9 cellular contexts compared by ENCODE assay signal in genomic region chr3:167380004-167380689, GRCh38. TPM values are rescaled to one million over a fixed set of nuclear protein-coding genes. Genes with fewer than 3 reads are reported as not detected.
A peak's percentile ranks its signal among the peaks of the same experiment; 100 is the strongest.
DNase-seq lines count a peak whose midpoint lies in the region; ATAC-seq, FAIRE-seq and TF ChIP-seq lines count a peak whose summit lies in the region.
"Had no signal": no experiment of that assay in that cellular context is flagged by ENCODE, and none has a peak within 500 bp of the region (broad histone marks: within the 10 kb centered on the region; RNA-seq: fewer than 3 reads in every experiment).

ZBBX (minus strand) TSS chr3:167380297; CDS start chr3:167372901, 7,396 bp downstream.

- no peak for TF ChIP-seq EP300 in HepG2 (IDR thresholded peaks at IDR 0.05; ENCODE audit: low read depth in 2 of 2, low read length in 2 of 2)
- no peak for TF ChIP-seq EP300 in HepG2 (CRISPR knock-in tag; IDR thresholded peaks at IDR 0.05; ENCODE audit: borderline replicate concordance)

- CTCF ChIA-PET in HepG2 (lab: Yijun Ruan, JAX; ENCODE audit: low intra/inter-chr PET ratio, low total read pairs), result interaction anchor here (1.1 to 1.5 kb wide), 3 partner anchors 113 to 502 kb away, joined by 3 to 10 read pairs (median 6); no protein-coding TSS in a partner anchor

- H3K4me2 ChIP-seq in HepG2 (ENCODE audit: low read depth, low read length), result peak within 1 kb of the TSS; percentile 50

- H3K27ac ChIP-seq in HepG2 (ENCODE audit: extremely low read length, insufficient read depth, low read length), result no peak within 1 kb of the TSS

- no peaks in the 10 kb centered on the region for H3K36me3 ChIP-seq in HepG2 (replicated peaks in 1 of 2; ENCODE audit: control insufficient read depth in 1 of 2, insufficient read depth in 2 of 2, low read length in 2 of 2)

- WGBS in HepG2 (ENCODE audit: low lambda C conversion rate), result 7% methylated on average over 11 of the region's 28 CpGs

- H3K27me3 Mint-ChIP-seq in dendritic cell treated with granulocyte-macrophage colony-stimulating factor and Interleukin-4, amounts not matched to agents 40 ng/mL and 50 ng/mL, for 4 days, result peaks cover 10% of the 10 kb centered on the region

- FAIRE-seq in HepG2 (lab: Jason Lieb, UNC), result peak; percentile 48

- peak; percentile 91 for TF ChIP-seq CTCF in HepG2 (CRISPR knock-in tag; IDR thresholded peaks at IDR 0.05)

- no peak within 1 kb of the TSS for H3K9ac ChIP-seq in HepG2 (ENCODE audit: insufficient read depth, low read depth, low read length)

- no peaks in the 10 kb centered on the region for H4K20me1 ChIP-seq in HepG2 (ENCODE audit: insufficient read depth, low read length)

- peaks cover 12% of the 10 kb centered on the region for H3K4me1 ChIP-seq in HepG2 (ENCODE audit: insufficient read depth, low read length)

- TF ChIP-seq RAD21 in HepG2 (CRISPR knock-in tag; IDR thresholded peaks at IDR 0.05), result peak; percentile 64

- H3K36me3 Mint-ChIP-seq in dendritic cell treated with granulocyte-macrophage colony-stimulating factor and Interleukin-4, amounts not matched to agents 40 ng/mL and 50 ng/mL, for 4 days (ENCODE audit: low read depth), result no peaks in the 10 kb centered on the region

- POLR2A ChIA-PET in HepG2 (lab: Yijun Ruan, JAX), result no interaction called here

- no TSS peak for BruUV-seq in HepG2 (replicated peaks; lab: Mats Ljungman, UMichigan)

- H3K4me3 Mint-ChIP-seq in dendritic cell treated with granulocyte-macrophage colony-stimulating factor and Interleukin-4, amounts not matched to agents 40 ng/mL and 50 ng/mL, for 4 days, result peak within 1 kb of the TSS; percentile 78

- peak within 1 kb of the TSS in 1 of 3 experiments; percentile 55; a peak in 1 of 6 replicates for H3K4me3 ChIP-seq in HepG2 (replicated peaks in 1 of 3; ENCODE audit: insufficient read depth in 1 of 3, low read depth in 2 of 3, low read length in 3 of 3)

- TF ChIP-seq POLR2A in HepG2 (IDR thresholded peaks at IDR 0.05; ENCODE audit: insufficient read depth in 1 of 2, low read depth in 2 of 2, low read length in 2 of 2), result no peak

- in situ Hi-C loops in HepG2 (cut with HindIII; ENCODE audit: extremely low pct_ligation_motif_present, low pct_unique_long_range_greater_than_20kb), result no loop called here

- H3K4me1 Mint-ChIP-seq in dendritic cell treated with granulocyte-macrophage colony-stimulating factor and Interleukin-4, amounts not matched to agents 40 ng/mL and 50 ng/mL, for 4 days (ENCODE audit: low read depth), result peaks cover 11% of the 10 kb centered on the region

- intact Hi-C loops in dendritic cell treated with granulocyte-macrophage colony-stimulating factor and Interleukin-4, amounts not matched to agents 40 ng/mL and 50 ng/mL, for 4 days (cut with micrococcal nuclease), result loop anchor here (1.0 to 10.0 kb wide), 3 partner anchors 304 to 505 kb away; partner anchors contain the start of genes PDCD10 and SERPINI1
- intact Hi-C loops in HepG2 (cut with micrococcal nuclease; ENCODE audit: unreplicated experiment), result loop anchor here (1.0 kb wide), 3 partner anchors 304 to 502 kb away; no protein-coding TSS in a partner anchor

- no peaks in the 10 kb centered on the region for H3K27me3 ChIP-seq in HepG2 (ENCODE audit: control insufficient read depth in 1 of 2, insufficient read depth in 2 of 2, low read length in 2 of 2)

- H2AFZ ChIP-seq in HepG2 (ENCODE audit: low read length), result no peak within 1 kb of the TSS

- H3K9me3 Mint-ChIP-seq in dendritic cell treated with granulocyte-macrophage colony-stimulating factor and Interleukin-4, amounts not matched to agents 40 ng/mL and 50 ng/mL, for 4 days, result no peaks in the 10 kb centered on the region

- DNase-seq in Ammon's horn (ENCODE audit: low spot score), result peak; percentile 91
- peak; percentile 93 to 97 for DNase-seq in NCI-H524 (lab: John Stamatoyannopoulos, UW)
- peak; percentile 88 for DNase-seq in activated CD4-positive, alpha-beta T cell treated with anti-CD3 and anti-CD28 coated beads for 48 hours
- peak; percentile 70 for DNase-seq in HepG2 (ENCODE audit: low spot score)
- DNase-seq in stimulated activated CD4-positive, alpha-beta T cell treated with anti-CD3 and anti-CD28 coated beads, Interleukin-4, amount 100 ng/mL, for 1 hour, result peak; percentile 82

- ATAC-seq in GM19324 (IDR thresholded peaks at IDR 0.05; ENCODE audit: low FRiP score, unreplicated experiment), result peak; percentile 100
- peak; percentile 100 for ATAC-seq in HG03457 (IDR thresholded peaks at IDR 0.05; ENCODE audit: unreplicated experiment)
- ATAC-seq in HepG2, result peak; percentile 98

- peak within 1 kb of the TSS; percentile 28 for H3K27ac Mint-ChIP-seq in dendritic cell treated with granulocyte-macrophage colony-stimulating factor and Interleukin-4, amounts not matched to agents 40 ng/mL and 50 ng/mL, for 4 days

- no peaks in the 10 kb centered on the region for H3K79me2 ChIP-seq in HepG2 (ENCODE audit: insufficient read depth, low read length)

- no peaks in the 10 kb centered on the region for H3K9me3 ChIP-seq in HepG2 (ENCODE audit: low read length)

TF ChIP-seq in HepG2, 621 proteins besides CTCF, POLR2A, EP300 and RAD21 (continues in another document):
- no peak for TF ChIP-seq TBX2 (CRISPR knock-in tag; IDR thresholded peaks at IDR 0.05; ENCODE audit: borderline replicate concordance)
- TF ChIP-seq ZNF264 (CRISPR knock-in tag; IDR thresholded peaks at IDR 0.05), result no peak
- no peak for TF ChIP-seq ZSCAN29 (CRISPR knock-in tag; conservative IDR thresholded peaks at IDR 0.05)
- TF ChIP-seq TBL1XR1 (IDR thresholded peaks at IDR 0.05; ENCODE audit: borderline replicate concordance, low read length, partially characterized antibody), result no peak
- TF ChIP-seq ZNF160 (CRISPR knock-in tag; IDR thresholded peaks at IDR 0.05), result no peak; the same call in 1 of the 2 replicates
- no peak for TF ChIP-seq PRDM4 (CRISPR knock-in tag; IDR thresholded peaks at IDR 0.05; ENCODE audit: borderline replicate concordance)
- peak; percentile 72 for TF ChIP-seq GABPB1 (CRISPR knock-in tag; IDR thresholded peaks at IDR 0.05)
- TF ChIP-seq ZGPAT (CRISPR knock-in tag; IDR thresholded peaks at IDR 0.05), result no peak
- no peak for TF ChIP-seq FIP1L1 (IDR thresholded peaks at IDR 0.05; ENCODE audit: borderline replicate concordance, insufficient read depth, low read depth, low read length)
- peak; percentile 64; the same call in 1 of the 2 replicates for TF ChIP-seq HDAC1 (CRISPR knock-in tag; IDR thresholded peaks at IDR 0.05)
- no peak for TF ChIP-seq ZNF552 (CRISPR knock-in tag; IDR thresholded peaks at IDR 0.05; ENCODE audit: borderline replicate concordance)
- no peak for TF ChIP-seq ZNF773 (CRISPR knock-in tag; IDR thresholded peaks at IDR 0.05; ENCODE audit: borderline replicate concordance)

RNA-seq across cellular contexts. Expression of gene ZBBX, which starts in this region (rescaled TPM):
- total RNA-seq in HepG2 (2016; rRNA removed; fragmentation: Illumina TruSeq; extraction: Trizol), result not detected in 2 replicates
- not detected in 2 replicates for total RNA-seq in HepG2 (2016; cell fraction: cytosol; rRNA removed; fragmentation: Illumina TruSeq; extraction: Trizol; ENCODE audit: low read depth)
- not detected in 2 replicates for total RNA-seq in HepG2 (2016; cell fraction: insoluble cytoplasmic fraction; rRNA removed; fragmentation: Illumina TruSeq; extraction: Trizol)
- total RNA-seq in HepG2 (2016; cell fraction: membrane; rRNA removed; fragmentation: Illumina TruSeq; extraction: Trizol), result not detected in 2 replicates
- total RNA-seq in HepG2 (2016; cell fraction: nucleus; rRNA removed; fragmentation: Illumina TruSeq; extraction: Trizol), result not detected in 2 replicates
- not detected in 2 replicates for polyA plus RNA-seq in HepG2 (2011; rRNA removed)
- polyA plus RNA-seq in HepG2 (2011; cell fraction: cytosol; rRNA removed), result not detected in 2 replicates
- not detected in 2 replicates for polyA plus RNA-seq in HepG2 (2011; cell fraction: nucleus; rRNA removed)
- not detected in 2 replicates for polyA plus RNA-seq in HepG2 (2012)
- not detected in 2 replicates for polyA plus RNA-seq in HepG2 (2016; cell fraction: cytosol; fragmentation: Illumina TruSeq; extraction: Trizol; ENCODE audit: low read depth)
- polyA plus RNA-seq in HepG2 (2016; cell fraction: insoluble cytoplasmic fraction; fragmentation: Illumina TruSeq; extraction: Trizol; ENCODE audit: low read depth), result not detected in 2 replicates
- not detected in 2 replicates for polyA plus RNA-seq in HepG2 (2016; cell fraction: membrane; fragmentation: Illumina TruSeq; extraction: Trizol; ENCODE audit: low read depth)
- not detected in 2 replicates for polyA plus RNA-seq in HepG2 (2016; cell fraction: nucleus; fragmentation: Illumina TruSeq; extraction: Trizol; ENCODE audit: insufficient read depth, low read depth)
- not detected in 2 replicates for polyA minus RNA-seq in HepG2 (2011; rRNA and poly(A)+ RNA removed; ENCODE audit: low replicate concordance)
- not detected in 2 replicates for polyA minus RNA-seq in HepG2 (2011; cell fraction: cytosol; rRNA and poly(A)+ RNA removed)
- not detected in 2 replicates for polyA minus RNA-seq in HepG2 (2011; cell fraction: nucleus; rRNA and poly(A)+ RNA removed)
- total RNA-seq: T-helper 1 cell treated with Interleukin-12 subunit alpha and Interleukin-12 subunit beta and Interleukin-4 antibody, amounts not matched to agents 30 ng/mL and 1 ng/mL, for 36 hours had no signal

Comparison
In these comparisons a context has a peak if more than half of its experiments do, and no peak if none do; other contexts are left out.
1. Peak in DNase-seq, ATAC-seq and H3K4me2 ChIP-seq in HepG2; RNA of the gene not detected or under 1 TPM.